In the genomic region with DNA sequence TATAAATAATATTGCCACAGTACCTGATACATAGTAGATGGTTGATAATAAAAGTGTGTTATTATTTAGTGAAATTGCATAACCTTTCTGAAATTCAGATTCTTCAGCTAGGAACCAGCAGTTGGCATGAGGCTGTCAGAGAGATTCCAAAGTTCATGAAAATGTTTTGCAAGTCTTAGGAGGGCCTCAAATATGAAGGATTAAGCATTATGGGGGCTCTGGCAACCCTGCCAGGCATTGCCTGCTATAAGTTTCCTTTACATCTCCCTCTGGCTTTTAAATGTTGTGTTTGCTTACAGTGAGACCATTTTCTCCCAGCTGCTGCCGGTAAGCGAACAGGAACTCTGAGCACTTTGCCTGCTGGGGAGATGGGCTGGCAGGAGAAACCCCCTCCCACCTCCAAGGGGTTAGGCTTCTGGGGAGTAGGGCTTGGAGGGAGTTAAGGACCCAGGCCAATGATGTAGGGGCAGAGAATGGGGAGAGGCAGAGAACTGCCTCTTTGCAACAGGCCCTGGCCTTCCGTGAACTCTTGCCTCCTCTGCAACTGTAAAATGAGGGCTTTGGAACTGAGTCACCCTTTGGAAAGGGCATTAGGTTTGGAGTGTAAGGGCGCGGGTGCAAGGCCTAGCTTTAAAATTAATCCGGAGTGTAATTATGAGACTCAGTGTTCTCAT, we compare ENCODE assay signal across 19 cellular contexts. TPM values are rescaled to one million over a fixed set of nuclear protein-coding genes. Genes with fewer than 3 reads are reported as not detected.
DNase-seq lines count a peak whose midpoint lies in the region; ATAC-seq, FAIRE-seq and TF ChIP-seq lines count a peak whose summit lies in the region.
"Had no signal": no experiment of that assay in that cellular context is flagged by ENCODE, and none has a peak within 500 bp of the region (broad histone marks: within the 10 kb centered on the region; RNA-seq: fewer than 3 reads in every experiment).

No MANE protein-coding gene starts in this region.

- H4K91ac ChIP-seq in IMR-90 (ENCODE audit: insufficient read depth, low read depth, low read length): no peak overlapping the region
- no peak overlapping the region for H4K91ac ChIP-seq in H1 (replicated peaks; ENCODE audit: insufficient read length, low read length)

- H2BK5ac ChIP-seq in IMR-90 (ENCODE audit: low read depth, low read length, poor library complexity, severe bottlenecking): no peak overlapping the region
- no peak overlapping the region for H2BK5ac ChIP-seq in H1 (ENCODE audit: low read depth, low read length)

- H3K27ac Mint-ChIP-seq in neural crest cell (ENCODE audit: unreplicated experiment): peak overlapping the region; percentile 14

- no peaks in the 10 kb centered on the region for H3K27me3 ChIP-seq in IMR-90 (ENCODE audit: control insufficient read depth, insufficient read depth, low read length)
- H3K27me3 ChIP-seq in H1 (replicated peaks in 1 of 4; ENCODE audit: control insufficient read depth in 3 of 4, extremely low read depth in 1 of 4, insufficient read depth in 3 of 4, low read length in 3 of 4): no peaks in the 10 kb centered on the region

- no CpG with 5 or more reads among the region's 6 CpGs for WGBS in IMR-90 (ENCODE audit: extremely low coverage in 2 of 2, insufficient read length in 1 of 2), 2 experiments
- WGBS in H1 (ENCODE audit: extremely low coverage in 1 of 2, insufficient coverage in 1 of 2, insufficient read length in 1 of 2, insufficient replicate concordance in 2 of 2, low coverage in 1 of 2, low lambda C conversion rate in 2 of 2, missing lambda C conversion rate in 1 of 2), 2 experiments: 86% methylated on average over 6 of the region's 6 CpGs; no CpG with 5 or more reads in 1 of the 2 experiments

- H4K8ac ChIP-seq in IMR-90 (ENCODE audit: low read depth in 2 of 2, low read length in 2 of 2): no peak overlapping the region; a peak in 1 of 4 replicates
- peak overlapping the region; percentile 73; the same call in 1 of the 2 replicates for H4K8ac ChIP-seq in H1 (ENCODE audit: extremely low read depth, insufficient read depth, low read length)

- dilution Hi-C loops in IMR-90 (cut with HindIII; ENCODE audit: low sequenced_read_pairs, unreplicated experiment): no loop called here

- peaks cover 5% of the 10 kb centered on the region; the same call in 1 of the 2 replicates for H3K4me1 ChIP-seq in IMR-90 (ENCODE audit: control insufficient read depth, insufficient read depth, low read length)
- peaks cover 0 to 4% (median 3%) of the 10 kb centered on the region in 4 experiments; a peak in 4 of 7 replicates for H3K4me1 ChIP-seq in H1 (replicated peaks in 1 of 4; ENCODE audit: control insufficient read depth in 3 of 4, insufficient read depth in 4 of 4, low read length in 3 of 4)
- H3K4me1 ChIP-seq: prostate gland, tibial artery had no signal

- no peaks in the 10 kb centered on the region for H3K23me2 ChIP-seq in H1 (ENCODE audit: low read depth, low read length)

- TF ChIP-seq RAD21 in IMR-90 (IDR thresholded peaks at IDR 0.05; ENCODE audit: low read length): no peak
- TF ChIP-seq RAD21 in H1 (IDR thresholded peaks at IDR 0.05 in 1 of 2, conservative IDR thresholded peaks at IDR 0.05 in 1 of 2; ENCODE audit: low read depth in 2 of 2, low read length in 2 of 2): no peak

- H3K14ac ChIP-seq in IMR-90 (replicated peaks; ENCODE audit: low read depth, low read length): 0 out of 2 replicates have a peak overlapping the region, but pooled peaks have one; percentile 61
- no peak overlapping the region for H3K14ac ChIP-seq in H1 (ENCODE audit: insufficient read length)

- H2BK120ac ChIP-seq in IMR-90 (ENCODE audit: low read depth, low read length) (no peak overlapping the region), H1 (replicated peaks; ENCODE audit: low read depth, low read length) (no peak overlapping the region)

- FAIRE-seq in H1 (lab: Jason Lieb, UNC): no peak
- FAIRE-seq: A549, endometrium had no signal

- no peak overlapping the region for H2BK12ac ChIP-seq in H1 (ENCODE audit: low read depth, low read length)

- H3K4me1 Mint-ChIP-seq in neural crest cell: peaks cover 7% of the 10 kb centered on the region

- no peaks in the 10 kb centered on the region for H3K9me3 ChIP-seq in IMR-90 (ENCODE audit: control insufficient read depth, insufficient read depth, low read length)
- H3K9me3 ChIP-seq in H1 (ENCODE audit: insufficient read depth in 2 of 2, low read depth in 1 of 2, low read length in 1 of 2): peaks cover 0 to 3% of the 10 kb centered on the region in 2 experiments; a peak in 2 of 4 replicates
- H3K9me3 ChIP-seq: A549, prostate gland, tibial artery had no signal

- intact Hi-C loops in IMR-90 (cut with micrococcal nuclease): no loop called here

- no peak overlapping the region for H3K4me3 Mint-ChIP-seq in neural crest cell
- H3K4me3 Mint-ChIP-seq: naive thymus-derived CD8-positive, alpha-beta T cell had no signal

- no peak overlapping the region for H3K9ac ChIP-seq in IMR-90 (ENCODE audit: low read depth, low read length)
- H3K9ac ChIP-seq in H1 (replicated peaks in 1 of 4; ENCODE audit: extremely low read depth in 1 of 4, low read depth in 3 of 4, low read length in 3 of 4): no peak overlapping the region

- H3K36me3 ChIP-seq in IMR-90 (ENCODE audit: control insufficient read depth, insufficient read depth, low read length): no peaks in the 10 kb centered on the region
- H3K36me3 ChIP-seq in H1 (ENCODE audit: control insufficient read depth in 2 of 4, insufficient read depth in 4 of 4, low read length in 3 of 4): no peaks in the 10 kb centered on the region
- H3K36me3 ChIP-seq: prostate gland, tibial artery, WERI-Rb-1 had no signal

- CTCF ChIA-PET in IMR-90 (lab: Yijun Ruan, JAX) (no interaction called here), H1 (lab: Charles Lee; ENCODE audit: partially characterized antibody) (interaction anchor here (1.0 kb wide), 1 partner anchor 153 kb away, joined by 3 read pairs; no protein-coding TSS in a partner anchor)

- TF ChIP-seq CTCF in IMR-90 (conservative IDR thresholded peaks at IDR 0.05; ENCODE audit: low read depth, low read length): no peak
- no peak for TF ChIP-seq CTCF in H1 (IDR thresholded peaks at IDR 0.05; ENCODE audit: control extremely low read depth in 1 of 3, insufficient read depth in 1 of 3, low read depth in 1 of 3, low read length in 3 of 3)
- TF ChIP-seq CTCF in neural crest cell (conservative IDR thresholded peaks at IDR 0.05): no peak
- no peak for TF ChIP-seq CTCF in omental fat pad (IDR thresholded peaks at IDR 0.05)

- H2AFZ ChIP-seq in IMR-90 (replicated peaks; ENCODE audit: low read length, poor library complexity) (peak overlapping the region; percentile 73), H1 (ENCODE audit: low read length) (no peak overlapping the region)

- in situ Hi-C loops in IMR-90 (cut with MboI; ENCODE audit: low sequenced_read_pairs): no loop called here

- H3K23ac ChIP-seq in IMR-90 (ENCODE audit: low read depth, low read length): no peak overlapping the region
- H3K23ac ChIP-seq in H1 (ENCODE audit: insufficient read length): no peak overlapping the region

- H3K79me2 ChIP-seq in H1 (ENCODE audit: control insufficient read depth in 1 of 2, insufficient read depth in 2 of 2, low read length in 2 of 2): no peaks in the 10 kb centered on the region

- BruUV-seq in IMR-90 (replicated peaks; lab: Mats Ljungman, UMichigan): no TSS peak

- H3K9me1 ChIP-seq in IMR-90 (ENCODE audit: insufficient read depth, low read length): no peaks in the 10 kb centered on the region

- H3K4me2 ChIP-seq in IMR-90 (ENCODE audit: low read depth, low read length) (no peak overlapping the region), H1 (ENCODE audit: insufficient read depth in 1 of 2, low read depth in 2 of 2, low read length in 2 of 2) (no peak overlapping the region)
- H3K4me2 ChIP-seq: A549 had no signal

- H3K27me3 Mint-ChIP-seq in neural crest cell (ENCODE audit: low read depth): no peaks in the 10 kb centered on the region
- H3K27me3 Mint-ChIP-seq: naive thymus-derived CD8-positive, alpha-beta T cell had no signal

- H3K79me1 ChIP-seq in IMR-90 (ENCODE audit: low read depth in 1 of 2, low read length in 2 of 2) (no peaks in the 10 kb centered on the region), H1 (ENCODE audit: low read depth, low read length) (no peaks in the 10 kb centered on the region)

- ATAC-seq in IMR-90 (ENCODE audit: low read depth) (peak; percentile 51), omental fat pad (ENCODE audit: low FRiP score) (no peak)
- ATAC-seq: A549; naive thymus-derived CD8-positive, alpha-beta T cell; SK-N-SH treated with all-trans-retinoic acid at 6 μM for 48 hours had no signal

- H3K18ac ChIP-seq in IMR-90 (ENCODE audit: low read depth, low read length) (no peak overlapping the region; the same call in 1 of the 2 replicates), H1 (ENCODE audit: extremely low read depth, low read length) (no peak overlapping the region)

- no peak overlapping the region; the same call in 1 of the 2 replicates for H4K5ac ChIP-seq in IMR-90 (ENCODE audit: low read depth, low read length)
- no peak overlapping the region for H4K5ac ChIP-seq in H1 (ENCODE audit: insufficient read length, low read depth, low read length)

- no peaks in the 10 kb centered on the region for H4K20me1 ChIP-seq in IMR-90 (ENCODE audit: insufficient read depth, low read length)
- H4K20me1 ChIP-seq in H1 (replicated peaks in 1 of 2; ENCODE audit: control insufficient read depth in 1 of 2, insufficient read depth in 2 of 2, low read length in 2 of 2): no peaks in the 10 kb centered on the region

- peak; percentile 6 for DNase-seq in AG08395 (ENCODE audit: low spot score)
- DNase-seq in IMR-90: no peak
- DNase-seq in H1 (ENCODE audit: low read depth in 1 of 2, low spot score in 2 of 2): no peak
- no peak for DNase-seq in neural crest cell (ENCODE audit: low read depth, low spot score)
- DNase-seq in NCI-H1105 treated with DMSO at 0.1 percent for 48 hours (lab: John Stamatoyannopoulos, UW): no peak
- no peak for DNase-seq in putamen (ENCODE audit: low spot score)
- no peak for DNase-seq in C1 segment of cervical spinal cord (lab: John Stamatoyannopoulos, UW)
- no peak for DNase-seq in omental fat pad (ENCODE audit: low spot score)
- DNase-seq: anterior cingulate cortex; KG1; naive thymus-derived CD8-positive, alpha-beta T cell; NCI-H1694; stimulated activated CD4-positive, alpha-beta T cell treated with anti-CD3 and anti-CD28 coated beads, Interleukin-1b, Interleukin-23, amount 100 ng/mL, for 48 hours; tibial artery; WERI-Rb-1 had no signal

- H2AK5ac ChIP-seq in IMR-90 (ENCODE audit: low read depth, low read length): no peak overlapping the region
- H2AK5ac ChIP-seq in H1 (ENCODE audit: low read depth, low read length): no peak overlapping the region

- H2AK9ac ChIP-seq in IMR-90 (replicated peaks; ENCODE audit: low read depth, low read length, poor library complexity): peak overlapping the region; percentile 77

- H2BK15ac ChIP-seq in IMR-90 (ENCODE audit: low read depth, low read length) (no peak overlapping the region), H1 (ENCODE audit: low read length) (no peak overlapping the region)

- H3K27ac ChIP-seq in IMR-90 (ENCODE audit: insufficient read depth, low read length) (no peak overlapping the region), H1 (ENCODE audit: low read depth, low read length) (no peak overlapping the region)
- H3K27ac ChIP-seq: A549, prostate gland, tibial artery, WERI-Rb-1 had no signal

- H3K36me3 Mint-ChIP-seq in neural crest cell (ENCODE audit: low read depth): no peaks in the 10 kb centered on the region
- H3K36me3 Mint-ChIP-seq: naive thymus-derived CD8-positive, alpha-beta T cell had no signal

- POLR2A ChIA-PET in IMR-90 (lab: Charles Lee; ENCODE audit: unreplicated experiment) (no interaction called here), H1 (lab: Charles Lee; ENCODE audit: partially characterized antibody) (no interaction called here)

- H3K56ac ChIP-seq in IMR-90 (ENCODE audit: extremely low read depth, insufficient read depth, low read length) (no peak overlapping the region), H1 (replicated peaks; ENCODE audit: insufficient read length, low read depth, low read length) (no peak overlapping the region)

- H3K4me3 ChIP-seq in IMR-90 (ENCODE audit: insufficient read depth, low read depth, low read length) (no peak overlapping the region), H1 (ENCODE audit: extremely low read depth in 1 of 4, insufficient read depth in 2 of 4, low read depth in 3 of 4, low read length in 4 of 4) (no peak overlapping the region)
- H3K4me3 ChIP-seq: A549, prostate gland, tibial artery had no signal

- H3K4ac ChIP-seq in IMR-90 (ENCODE audit: low read depth, low read length) (no peak overlapping the region), H1 (replicated peaks; ENCODE audit: insufficient read length, low read depth, low read length) (no peak overlapping the region)

- TF ChIP-seq EP300 in H1 (IDR thresholded peaks at IDR 0.05; ENCODE audit: borderline replicate concordance in 1 of 2, low read depth in 2 of 2, low read length in 2 of 2): no peak

- TF ChIP-seq POLR2A in IMR-90 (IDR thresholded peaks at IDR 0.05; ENCODE audit: low read depth, low read length): no peak
- TF ChIP-seq POLR2A in H1 (IDR thresholded peaks at IDR 0.05; ENCODE audit: control extremely low read depth in 1 of 2, low read depth in 2 of 2, low read length in 2 of 2): no peak

- H3K9me3 Mint-ChIP-seq in neural crest cell: no peaks in the 10 kb centered on the region
- H3K9me3 Mint-ChIP-seq: naive thymus-derived CD8-positive, alpha-beta T cell had no signal

- H2BK20ac ChIP-seq in IMR-90 (ENCODE audit: low read depth, low read length): no peak overlapping the region
- H2BK20ac ChIP-seq in H1 (ENCODE audit: low read length): no peak overlapping the region

RNA-seq across cellular contexts. Expression of a gene that starts 33.2 kb away (rescaled TPM):
- total RNA-seq in IMR-90 (2012; rRNA removed): 25.3 and 28.1 TPM in 2 replicates
- polyA plus RNA-seq in IMR-90 (2012; rRNA removed): 15.8 and 17.1 TPM in 2 replicates
- 6.9 and 13.8 TPM in 2 replicates for polyA plus RNA-seq in IMR-90 (2012; cell fraction: cytosol; rRNA removed)
- 3.4 and 10.0 TPM in 2 replicates for polyA plus RNA-seq in IMR-90 (2012; cell fraction: nucleus; rRNA removed; ENCODE audit: low replicate concordance)
- 22.1 and 22.4 TPM in 2 replicates for total RNA-seq in H1 (2021; fragmentation: NEBNext Ultra II Directional; extraction: Animal tissue kit (Norgen Biotek cat#: 25700))
- polyA plus RNA-seq in H1 (2011; rRNA removed): 7.3 and 10.1 TPM in 2 replicates
- polyA plus RNA-seq in H1 (2011; cell fraction: cytosol; rRNA removed): 10.7 TPM
- polyA plus RNA-seq in H1 (2011; cell fraction: nucleus; rRNA removed): 11.7 TPM
- polyA plus RNA-seq in H1 (2012, experiment 1 of 2): 12.0 to 19.2 TPM (median 14.7 TPM) in 4 replicates
- polyA plus RNA-seq in H1 (2012, experiment 2 of 2): 1.1 TPM
- 15.2 TPM for polyA plus RNA-seq in H1 (2013, experiment 1 of 2)
- 14.7 TPM for polyA plus RNA-seq in H1 (2013, experiment 2 of 2)
- polyA minus RNA-seq in H1 (2011; rRNA and poly(A)+ RNA removed): 20.8 and 24.1 TPM in 2 replicates
- 9.0 TPM for polyA minus RNA-seq in H1 (2011; cell fraction: cytosol; rRNA and poly(A)+ RNA removed)
- polyA minus RNA-seq in H1 (2011; cell fraction: nucleus; rRNA and poly(A)+ RNA removed): 17.9 TPM
- total RNA-seq in neural crest cell: 44.0 and 45.5 TPM in 2 replicates
- 10 to 100 TPM; 19.9 to 25.4 (median 22.7) TPM for total RNA-seq in omental fat pad

RNA-seq across cellular contexts. Expression of a gene that starts 36.6 kb away (rescaled TPM):
- total RNA-seq in IMR-90 (2012; rRNA removed) (23.1 and 25.5 TPM in 2 replicates), neural crest cell (47.5 and 51.4 TPM in 2 replicates), omental fat pad (10 to 100 TPM; 23.1 to 38.0 (median 27.8) TPM)
- polyA plus RNA-seq in IMR-90 (2012; rRNA removed) (35.4 and 41.1 TPM in 2 replicates), H1 (2011; rRNA removed) (19.4 and 23.5 TPM in 2 replicates)
- polyA plus RNA-seq in IMR-90 (2012; cell fraction: cytosol; rRNA removed): 25.5 and 26.9 TPM in 2 replicates
- polyA plus RNA-seq in IMR-90 (2012; cell fraction: nucleus; rRNA removed; ENCODE audit: low replicate concordance): 17.8 and 18.6 TPM in 2 replicates
- total RNA-seq in H1 (2021; fragmentation: NEBNext Ultra II Directional; extraction: Animal tissue kit (Norgen Biotek cat#: 25700)): 24.4 and 24.5 TPM in 2 replicates
- 23.1 TPM for polyA plus RNA-seq in H1 (2011; cell fraction: cytosol; rRNA removed)
- 27.9 TPM for polyA plus RNA-seq in H1 (2011; cell fraction: nucleus; rRNA removed)
- 19.9 to 22.6 TPM (median 21.3 TPM) in 4 replicates for polyA plus RNA-seq in H1 (2012, experiment 1 of 2)
- 21.9 TPM for polyA plus RNA-seq in H1 (2012, experiment 2 of 2)
- polyA plus RNA-seq in H1 (2013, experiment 1 of 2): 27.9 TPM
- 31.3 TPM for polyA plus RNA-seq in H1 (2013, experiment 2 of 2)
- 30.4 and 33.9 TPM in 2 replicates for polyA minus RNA-seq in H1 (2011; rRNA and poly(A)+ RNA removed)
- 22.5 TPM for polyA minus RNA-seq in H1 (2011; cell fraction: cytosol; rRNA and poly(A)+ RNA removed)
- 26.9 TPM for polyA minus RNA-seq in H1 (2011; cell fraction: nucleus; rRNA and poly(A)+ RNA removed)

RNA-seq across cellular contexts. Expression of a gene that starts 36.7 kb away (rescaled TPM):
- total RNA-seq in IMR-90 (2012; rRNA removed) (2.9 and 3.1 TPM in 2 replicates), neural crest cell (70.4 and 71.1 TPM in 2 replicates), omental fat pad (10 to 100 TPM in 2 of 4 donors, 1 to 10 TPM in 2; 4.1 to 12.5 (median 8.1) TPM)
- polyA plus RNA-seq in IMR-90 (2012; rRNA removed) (7.5 and 7.7 TPM in 2 replicates), H1 (2011; rRNA removed) (20.6 and 26.7 TPM in 2 replicates)
- 3.8 and 4.2 TPM in 2 replicates for polyA plus RNA-seq in IMR-90 (2012; cell fraction: cytosol; rRNA removed)
- polyA plus RNA-seq in IMR-90 (2012; cell fraction: nucleus; rRNA removed; ENCODE audit: low replicate concordance): 6.0 and 7.6 TPM in 2 replicates
- total RNA-seq in H1 (2021; fragmentation: NEBNext Ultra II Directional; extraction: Animal tissue kit (Norgen Biotek cat#: 25700)): 25.4 and 26.1 TPM in 2 replicates
- polyA plus RNA-seq in H1 (2011; cell fraction: cytosol; rRNA removed): 13.6 TPM
- 16.7 TPM for polyA plus RNA-seq in H1 (2011; cell fraction: nucleus; rRNA removed)
- 23.8 to 28.5 TPM (median 26.4 TPM) in 4 replicates for polyA plus RNA-seq in H1 (2012, experiment 1 of 2)
- 20.3 TPM for polyA plus RNA-seq in H1 (2012, experiment 2 of 2)
- polyA plus RNA-seq in H1 (2013, experiment 1 of 2): 19.4 TPM
- 19.7 TPM for polyA plus RNA-seq in H1 (2013, experiment 2 of 2)
- 26.9 and 28.7 TPM in 2 replicates for polyA minus RNA-seq in H1 (2011; rRNA and poly(A)+ RNA removed)
- polyA minus RNA-seq in H1 (2011; cell fraction: cytosol; rRNA and poly(A)+ RNA removed): 20.6 TPM
- polyA minus RNA-seq in H1 (2011; cell fraction: nucleus; rRNA and poly(A)+ RNA removed): 18.4 TPM
